35 cellular contexts compared by ENCODE assay signal in the genomic region with DNA sequence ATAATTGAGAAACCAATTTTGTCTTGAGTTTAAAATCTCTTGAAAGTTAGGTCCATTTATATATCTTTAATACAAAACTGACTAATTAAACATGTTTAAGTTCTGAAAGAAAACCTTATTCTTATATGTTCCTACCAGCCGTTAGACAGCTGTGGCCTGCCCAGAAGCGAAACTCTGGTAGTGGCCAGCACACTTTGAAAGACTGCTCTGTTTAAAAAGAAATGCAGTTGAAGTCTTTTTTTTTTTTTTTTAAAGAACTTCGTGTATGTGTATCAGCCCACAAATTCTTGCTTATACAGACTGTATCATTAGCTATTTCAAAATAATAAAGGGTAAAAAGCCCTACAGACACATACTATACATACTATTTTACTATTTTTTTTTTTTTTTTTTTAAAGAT. TPM values are rescaled to one million over a fixed set of nuclear protein-coding genes. Genes with fewer than 3 reads are reported as not detected.
"Had no signal": no experiment of that assay in that cellular context is flagged by ENCODE, and none has a peak within 500 bp of the region (broad histone marks: within the 10 kb centered on the region; RNA-seq: fewer than 3 reads in every experiment).

No MANE protein-coding gene starts in this region.

- FAIRE-seq: endometrium, urothelium cell line had no signal

- H3K27ac ChIP-seq: coronary artery, gastroesophageal sphincter, heart left ventricle, left lung, neutrophil, parathyroid adenoma, testis, tibial artery had no signal

- H3K4me3 Mint-ChIP-seq: mesothelial cell of epicardium; natural killer cell treated with Interleukin-12 subunit alpha and Interleukin-12 subunit beta and Interleukin-15 and Interleukin-18, amount 100 ng/mL, for 72 hours; neural crest cell; type B pancreatic cell had no signal

- H3K36me3 ChIP-seq: tibial artery had no signal

- H3K4me3 ChIP-seq: coronary artery, gastroesophageal sphincter, heart left ventricle, hepatocyte, left lung, mucosa of descending colon, smooth muscle cell, testis, tibial artery had no signal

- DNase-seq: dermis blood vessel endothelial cell; effector memory CD4-positive, alpha-beta T cell; foreskin fibroblast; heart left ventricle; left cardiac atrium; left lung; mesenchymal stem cell; mucosa of descending colon; naive B cell; stimulated activated CD4-positive, alpha-beta T cell treated with anti-CD3 and anti-CD28 coated beads, Interleukin-12 subunit alpha, Interleukin-12 subunit beta, amount 100 ng/mL, for 4 hours; stimulated activated CD4-positive, alpha-beta T cell treated with anti-CD3 and anti-CD28 coated beads, Interleukin-1b, Interleukin-23, amount 100 ng/mL, for 48 hours; stimulated activated CD4-positive, alpha-beta T cell treated with anti-CD3 and anti-CD28 coated beads, Interleukin-4, amount 100 ng/mL, for 1 hour; stimulated activated CD8-positive, alpha-beta memory T cell treated with anti-CD3 and anti-CD28 coated beads, Interleukin-4, amount 100 ng/mL, for 48 hours; stimulated activated naive CD4-positive, alpha-beta T cell treated with Interleukin-2 at 50 U/mL for 16 hours; substantia nigra; testis; tibial artery had no signal

- H3K9me3 Mint-ChIP-seq: mesothelial cell of epicardium; natural killer cell treated with Interleukin-12 subunit alpha and Interleukin-12 subunit beta and Interleukin-15 and Interleukin-18, amount 100 ng/mL, for 72 hours; neural crest cell; type B pancreatic cell had no signal

- H3K79me2 ChIP-seq: hepatocyte, parathyroid adenoma had no signal

- H3K27me3 ChIP-seq: gastroesophageal sphincter, heart left ventricle, hepatocyte, left lung, neutrophil, testis, tibial artery had no signal

- H3K27ac Mint-ChIP-seq: natural killer cell treated with Interleukin-12 subunit alpha and Interleukin-12 subunit beta and Interleukin-15 and Interleukin-18, amount 100 ng/mL, for 72 hours; progenitor cell of endocrine pancreas; type B pancreatic cell had no signal

- H3K4me1 Mint-ChIP-seq: mesothelial cell of epicardium had no signal

- H2AFZ ChIP-seq: hepatocyte, parathyroid adenoma had no signal

- H3K27me3 Mint-ChIP-seq: naive B cell; natural killer cell treated with Interleukin-12 subunit alpha and Interleukin-12 subunit beta and Interleukin-15 and Interleukin-18, amount 100 ng/mL, for 72 hours; progenitor cell of endocrine pancreas; type B pancreatic cell had no signal

- H3K4me2 ChIP-seq: hepatocyte, smooth muscle cell had no signal

- ATAC-seq: esophagus mucosa; gastroesophageal sphincter; heart left ventricle; left cardiac atrium; left lung; natural killer cell treated with Interleukin-12 subunit alpha and Interleukin-12 subunit beta and Interleukin-15 and Interleukin-18, amount 100 ng/mL, for 72 hours; sciatic nerve had no signal

- H3K9me3 ChIP-seq: gastroesophageal sphincter, heart left ventricle, left lung, mucosa of descending colon, neutrophil, testis, tibial artery had no signal

- H3K9ac ChIP-seq: parathyroid adenoma had no signal

- H3K4me1 ChIP-seq: parathyroid adenoma, testis had no signal

RNA-seq across cellular contexts. Expression of a gene that starts 34.0 kb away (rescaled TPM):
- total RNA-seq: dermis blood vessel endothelial cell; esophagus mucosa; kidney epithelial cell; left cardiac atrium; left lung; lung microvascular endothelial cell; mesothelial cell of epicardium; natural killer cell treated with Interleukin-12 subunit alpha and Interleukin-12 subunit beta and Interleukin-15 and Interleukin-18, amount 100 ng/mL, for 72 hours; neural crest cell; omental fat pad; progenitor cell of endocrine pancreas; smooth muscle cell; testis had no signal
- polyA plus RNA-seq: smooth muscle cell had no signal
